Comparison of ENCODE assay signal across 1 cellular context in the genomic region with DNA sequence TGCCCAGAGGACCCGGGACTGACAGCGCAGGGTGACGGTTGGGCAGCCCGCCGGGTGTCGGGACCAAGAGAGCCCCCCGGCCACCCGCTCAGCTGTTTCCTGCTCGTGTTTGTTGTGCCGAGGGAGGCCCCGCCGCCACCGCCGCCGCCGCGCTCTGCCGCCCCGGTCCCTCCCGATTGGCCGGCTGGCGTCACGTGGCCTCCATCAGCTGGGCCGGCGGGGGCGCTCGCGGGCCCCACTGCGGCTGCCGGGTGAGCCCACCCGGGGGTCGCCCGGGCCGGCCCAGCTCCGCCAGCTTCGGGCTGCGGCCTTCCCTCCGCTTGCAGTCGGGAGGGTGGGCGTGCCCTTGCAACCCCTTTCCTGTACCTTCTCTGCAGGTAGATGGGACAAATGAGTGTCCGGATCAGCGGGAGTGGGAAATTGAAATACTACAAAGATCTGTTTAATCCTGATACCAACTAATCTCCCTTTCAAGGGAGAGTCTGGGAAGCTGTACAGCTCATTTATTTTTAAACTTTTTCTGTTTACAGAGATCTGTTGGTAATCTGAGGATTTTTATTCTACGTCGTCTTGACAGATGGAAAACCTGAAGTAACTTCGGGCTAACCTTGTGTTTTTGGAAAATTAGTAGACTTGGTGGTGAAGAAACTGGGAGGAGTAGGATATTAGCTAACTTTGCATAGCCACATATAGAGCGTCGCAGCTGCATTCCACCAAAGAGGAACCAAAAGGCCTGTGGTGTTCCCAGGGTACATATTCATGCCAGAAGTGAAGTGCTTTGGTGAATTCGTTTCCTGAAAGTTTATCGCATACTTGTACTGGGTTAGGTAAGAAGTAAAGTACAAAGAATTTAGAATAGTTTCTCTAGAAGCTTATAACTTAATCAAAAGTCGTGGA.
TF ChIP-seq lines count a peak whose summit lies in the region.

No MANE protein-coding gene starts in this region.

TF ChIP-seq in HepG2, 621 proteins besides CTCF, POLR2A, EP300 and RAD21 (continued from another document and continues in another):
- TF ChIP-seq, protein P1, sequence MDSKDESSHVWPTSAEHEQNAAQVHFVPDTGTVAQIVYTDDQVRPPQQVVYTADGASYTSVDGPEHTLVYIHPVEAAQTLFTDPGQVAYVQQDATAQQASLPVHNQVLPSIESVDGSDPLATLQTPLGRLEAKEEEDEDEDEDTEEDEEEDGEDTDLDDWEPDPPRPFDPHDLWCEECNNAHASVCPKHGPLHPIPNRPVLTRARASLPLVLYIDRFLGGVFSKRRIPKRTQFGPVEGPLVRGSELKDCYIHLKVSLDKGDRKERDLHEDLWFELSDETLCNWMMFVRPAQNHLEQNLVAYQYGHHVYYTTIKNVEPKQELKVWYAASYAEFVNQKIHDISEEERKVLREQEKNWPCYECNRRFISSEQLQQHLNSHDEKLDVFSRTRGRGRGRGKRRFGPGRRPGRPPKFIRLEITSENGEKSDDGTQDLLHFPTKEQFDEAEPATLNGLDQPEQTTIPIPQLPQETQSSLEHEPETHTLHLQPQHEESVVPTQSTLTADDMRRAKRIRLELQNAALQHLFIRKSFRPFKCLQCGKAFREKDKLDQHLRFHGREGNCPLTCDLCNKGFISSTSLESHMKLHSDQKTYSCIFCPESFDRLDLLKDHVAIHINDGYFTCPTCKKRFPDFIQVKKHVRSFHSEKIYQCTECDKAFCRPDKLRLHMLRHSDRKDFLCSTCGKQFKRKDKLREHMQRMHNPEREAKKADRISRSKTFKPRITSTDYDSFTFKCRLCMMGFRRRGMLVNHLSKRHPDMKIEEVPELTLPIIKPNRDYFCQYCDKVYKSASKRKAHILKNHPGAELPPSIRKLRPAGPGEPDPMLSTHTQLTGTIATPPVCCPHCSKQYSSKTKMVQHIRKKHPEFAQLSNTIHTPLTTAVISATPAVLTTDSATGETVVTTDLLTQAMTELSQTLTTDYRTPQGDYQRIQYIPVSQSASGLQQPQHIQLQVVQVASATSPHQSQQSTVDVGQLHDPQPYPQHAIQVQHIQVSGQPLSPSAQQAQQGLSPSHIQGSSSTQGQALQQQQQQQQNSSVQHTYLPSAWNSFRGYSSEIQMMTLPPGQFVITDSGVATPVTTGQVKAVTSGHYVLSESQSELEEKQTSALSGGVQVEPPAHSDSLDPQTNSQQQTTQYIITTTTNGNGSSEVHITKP (CRISPR knock-in tag; IDR thresholded peaks at IDR 0.05; ENCODE audit: low read depth) = no peak
- no peak for TF ChIP-seq ISL2 (CRISPR knock-in tag; IDR thresholded peaks at IDR 0.05)
- TF ChIP-seq CAMTA2 (CRISPR knock-in tag; IDR thresholded peaks at IDR 0.05; ENCODE audit: borderline replicate concordance) = no peak
- TF ChIP-seq, protein P2, sequence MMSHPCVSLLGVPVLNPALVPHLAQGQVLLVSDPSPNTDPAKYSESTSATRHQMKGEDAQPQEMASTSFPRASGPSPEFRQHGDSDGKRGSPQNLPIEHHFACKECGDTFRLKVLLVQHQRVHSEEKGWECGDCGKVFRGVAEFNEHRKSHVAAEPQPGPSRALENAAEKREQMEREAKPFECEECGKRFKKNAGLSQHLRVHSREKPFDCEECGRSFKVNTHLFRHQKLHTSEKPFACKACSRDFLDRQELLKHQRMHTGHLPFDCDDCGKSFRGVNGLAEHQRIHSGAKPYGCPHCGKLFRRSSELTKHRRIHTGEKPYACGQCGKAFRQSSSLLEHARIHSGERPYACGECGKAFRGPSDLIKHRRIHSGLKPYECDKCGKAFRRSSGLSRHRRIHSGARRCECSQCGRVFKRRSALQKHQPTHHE (CRISPR knock-in tag; IDR thresholded peaks at IDR 0.05; ENCODE audit: borderline replicate concordance) = no peak
- TF ChIP-seq ATF1 (CRISPR knock-in tag; IDR thresholded peaks at IDR 0.05) = no peak
- no peak for TF ChIP-seq ZEB1 (IDR thresholded peaks at IDR 0.05; ENCODE audit: insufficient replicate concordance, low read depth)
- no peak for TF ChIP-seq ZNF256 (CRISPR knock-in tag; conservative IDR thresholded peaks at IDR 0.05)
- no peak for TF ChIP-seq ZNF530 (CRISPR knock-in tag; IDR thresholded peaks at IDR 0.05; ENCODE audit: low read depth)
- TF ChIP-seq ZFY (CRISPR knock-in tag; IDR thresholded peaks at IDR 0.05) = peak; percentile 54
- no peak for TF ChIP-seq NFIC (IDR thresholded peaks at IDR 0.05; ENCODE audit: low read length)
- no peak for TF ChIP-seq CEBPB (IDR thresholded peaks at IDR 0.05; ENCODE audit: borderline replicate concordance, low read depth, low read length)
- no peak for TF ChIP-seq ZFP1 (CRISPR knock-in tag; IDR thresholded peaks at IDR 0.05)
- no peak for TF ChIP-seq ZFP82 (CRISPR knock-in tag; IDR thresholded peaks at IDR 0.05; ENCODE audit: borderline replicate concordance)
- TF ChIP-seq, protein P3, sequence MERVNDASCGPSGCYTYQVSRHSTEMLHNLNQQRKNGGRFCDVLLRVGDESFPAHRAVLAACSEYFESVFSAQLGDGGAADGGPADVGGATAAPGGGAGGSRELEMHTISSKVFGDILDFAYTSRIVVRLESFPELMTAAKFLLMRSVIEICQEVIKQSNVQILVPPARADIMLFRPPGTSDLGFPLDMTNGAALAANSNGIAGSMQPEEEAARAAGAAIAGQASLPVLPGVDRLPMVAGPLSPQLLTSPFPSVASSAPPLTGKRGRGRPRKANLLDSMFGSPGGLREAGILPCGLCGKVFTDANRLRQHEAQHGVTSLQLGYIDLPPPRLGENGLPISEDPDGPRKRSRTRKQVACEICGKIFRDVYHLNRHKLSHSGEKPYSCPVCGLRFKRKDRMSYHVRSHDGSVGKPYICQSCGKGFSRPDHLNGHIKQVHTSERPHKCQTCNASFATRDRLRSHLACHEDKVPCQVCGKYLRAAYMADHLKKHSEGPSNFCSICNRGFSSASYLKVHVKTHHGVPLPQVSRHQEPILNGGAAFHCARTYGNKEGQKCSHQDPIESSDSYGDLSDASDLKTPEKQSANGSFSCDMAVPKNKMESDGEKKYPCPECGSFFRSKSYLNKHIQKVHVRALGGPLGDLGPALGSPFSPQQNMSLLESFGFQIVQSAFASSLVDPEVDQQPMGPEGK (CRISPR knock-in tag; IDR thresholded peaks at IDR 0.05) = peak; percentile 75; the same call in 1 of the 2 replicates
- no peak for TF ChIP-seq NR2F1 (CRISPR knock-in tag; IDR thresholded peaks at IDR 0.05)
- TF ChIP-seq ZFX (CRISPR knock-in tag; IDR thresholded peaks at IDR 0.05; ENCODE audit: low read depth) = no peak; the same call in none of the 2 replicates
- TF ChIP-seq, protein P4, sequence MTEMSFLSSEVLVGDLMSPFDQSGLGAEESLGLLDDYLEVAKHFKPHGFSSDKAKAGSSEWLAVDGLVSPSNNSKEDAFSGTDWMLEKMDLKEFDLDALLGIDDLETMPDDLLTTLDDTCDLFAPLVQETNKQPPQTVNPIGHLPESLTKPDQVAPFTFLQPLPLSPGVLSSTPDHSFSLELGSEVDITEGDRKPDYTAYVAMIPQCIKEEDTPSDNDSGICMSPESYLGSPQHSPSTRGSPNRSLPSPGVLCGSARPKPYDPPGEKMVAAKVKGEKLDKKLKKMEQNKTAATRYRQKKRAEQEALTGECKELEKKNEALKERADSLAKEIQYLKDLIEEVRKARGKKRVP (CRISPR knock-in tag; IDR thresholded peaks at IDR 0.05) = no peak
- TF ChIP-seq, protein P5, sequence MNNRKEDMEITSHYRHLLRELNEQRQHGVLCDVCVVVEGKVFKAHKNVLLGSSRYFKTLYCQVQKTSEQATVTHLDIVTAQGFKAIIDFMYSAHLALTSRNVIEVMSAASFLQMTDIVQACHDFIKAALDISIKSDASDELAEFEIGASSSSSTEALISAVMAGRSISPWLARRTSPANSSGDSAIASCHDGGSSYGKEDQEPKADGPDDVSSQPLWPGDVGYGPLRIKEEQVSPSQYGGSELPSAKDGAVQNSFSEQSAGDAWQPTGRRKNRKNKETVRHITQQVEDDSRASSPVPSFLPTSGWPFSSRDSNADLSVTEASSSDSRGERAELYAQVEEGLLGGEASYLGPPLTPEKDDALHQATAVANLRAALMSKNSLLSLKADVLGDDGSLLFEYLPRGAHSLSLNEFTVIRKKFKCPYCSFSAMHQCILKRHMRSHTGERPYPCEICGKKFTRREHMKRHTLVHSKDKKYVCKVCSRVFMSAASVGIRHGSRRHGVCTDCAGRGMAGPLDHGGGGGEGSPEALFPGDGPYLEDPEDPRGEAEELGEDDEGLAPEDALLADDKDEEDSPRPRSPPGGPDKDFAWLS (CRISPR knock-in tag; IDR thresholded peaks at IDR 0.05; ENCODE audit: borderline replicate concordance) = no peak
- TF ChIP-seq, protein P6, sequence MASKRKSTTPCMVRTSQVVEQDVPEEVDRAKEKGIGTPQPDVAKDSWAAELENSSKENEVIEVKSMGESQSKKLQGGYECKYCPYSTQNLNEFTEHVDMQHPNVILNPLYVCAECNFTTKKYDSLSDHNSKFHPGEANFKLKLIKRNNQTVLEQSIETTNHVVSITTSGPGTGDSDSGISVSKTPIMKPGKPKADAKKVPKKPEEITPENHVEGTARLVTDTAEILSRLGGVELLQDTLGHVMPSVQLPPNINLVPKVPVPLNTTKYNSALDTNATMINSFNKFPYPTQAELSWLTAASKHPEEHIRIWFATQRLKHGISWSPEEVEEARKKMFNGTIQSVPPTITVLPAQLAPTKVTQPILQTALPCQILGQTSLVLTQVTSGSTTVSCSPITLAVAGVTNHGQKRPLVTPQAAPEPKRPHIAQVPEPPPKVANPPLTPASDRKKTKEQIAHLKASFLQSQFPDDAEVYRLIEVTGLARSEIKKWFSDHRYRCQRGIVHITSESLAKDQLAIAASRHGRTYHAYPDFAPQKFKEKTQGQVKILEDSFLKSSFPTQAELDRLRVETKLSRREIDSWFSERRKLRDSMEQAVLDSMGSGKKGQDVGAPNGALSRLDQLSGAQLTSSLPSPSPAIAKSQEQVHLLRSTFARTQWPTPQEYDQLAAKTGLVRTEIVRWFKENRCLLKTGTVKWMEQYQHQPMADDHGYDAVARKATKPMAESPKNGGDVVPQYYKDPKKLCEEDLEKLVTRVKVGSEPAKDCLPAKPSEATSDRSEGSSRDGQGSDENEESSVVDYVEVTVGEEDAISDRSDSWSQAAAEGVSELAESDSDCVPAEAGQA (IDR thresholded peaks at IDR 0.05; ENCODE audit: low read depth) = no peak
- TF ChIP-seq, protein P6 (CRISPR knock-in tag; IDR thresholded peaks at IDR 0.05; ENCODE audit: borderline replicate concordance) = no peak
- TF ChIP-seq ZNF614 (CRISPR knock-in tag; IDR thresholded peaks at IDR 0.05; ENCODE audit: borderline replicate concordance) = no peak
- TF ChIP-seq ZNF235 (CRISPR knock-in tag; IDR thresholded peaks at IDR 0.05; ENCODE audit: borderline replicate concordance) = no peak
- TF ChIP-seq, protein P7, sequence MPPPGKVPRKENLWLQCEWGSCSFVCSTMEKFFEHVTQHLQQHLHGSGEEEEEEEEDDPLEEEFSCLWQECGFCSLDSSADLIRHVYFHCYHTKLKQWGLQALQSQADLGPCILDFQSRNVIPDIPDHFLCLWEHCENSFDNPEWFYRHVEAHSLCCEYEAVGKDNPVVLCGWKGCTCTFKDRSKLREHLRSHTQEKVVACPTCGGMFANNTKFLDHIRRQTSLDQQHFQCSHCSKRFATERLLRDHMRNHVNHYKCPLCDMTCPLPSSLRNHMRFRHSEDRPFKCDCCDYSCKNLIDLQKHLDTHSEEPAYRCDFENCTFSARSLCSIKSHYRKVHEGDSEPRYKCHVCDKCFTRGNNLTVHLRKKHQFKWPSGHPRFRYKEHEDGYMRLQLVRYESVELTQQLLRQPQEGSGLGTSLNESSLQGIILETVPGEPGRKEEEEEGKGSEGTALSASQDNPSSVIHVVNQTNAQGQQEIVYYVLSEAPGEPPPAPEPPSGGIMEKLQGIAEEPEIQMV (CRISPR knock-in tag; IDR thresholded peaks at IDR 0.05; ENCODE audit: low read depth) = peak; percentile 52; the same call in 1 of the 2 replicates
- TF ChIP-seq FIP1L1 (IDR thresholded peaks at IDR 0.05; ENCODE audit: borderline replicate concordance, insufficient read depth, low read depth, low read length) = no peak
- TF ChIP-seq ZNF564 (CRISPR knock-in tag; IDR thresholded peaks at IDR 0.05) = no peak
- TF ChIP-seq NCOA2 (CRISPR knock-in tag; IDR thresholded peaks at IDR 0.05) = no peak
- no peak for TF ChIP-seq DR1 (CRISPR knock-in tag; IDR thresholded peaks at IDR 0.05)
- no peak for TF ChIP-seq SOX6 (IDR thresholded peaks at IDR 0.05)
- no peak for TF ChIP-seq SOX6 (CRISPR knock-in tag; IDR thresholded peaks at IDR 0.05)
- no peak for TF ChIP-seq KDM3A (CRISPR knock-in tag; IDR thresholded peaks at IDR 0.05; ENCODE audit: low read depth)
- no peak for TF ChIP-seq ZNF510 (CRISPR knock-in tag; IDR thresholded peaks at IDR 0.05; ENCODE audit: low read depth)
- TF ChIP-seq ZNF75D (CRISPR knock-in tag; IDR thresholded peaks at IDR 0.05; ENCODE audit: borderline replicate concordance) = no peak
- TF ChIP-seq, protein P8, sequence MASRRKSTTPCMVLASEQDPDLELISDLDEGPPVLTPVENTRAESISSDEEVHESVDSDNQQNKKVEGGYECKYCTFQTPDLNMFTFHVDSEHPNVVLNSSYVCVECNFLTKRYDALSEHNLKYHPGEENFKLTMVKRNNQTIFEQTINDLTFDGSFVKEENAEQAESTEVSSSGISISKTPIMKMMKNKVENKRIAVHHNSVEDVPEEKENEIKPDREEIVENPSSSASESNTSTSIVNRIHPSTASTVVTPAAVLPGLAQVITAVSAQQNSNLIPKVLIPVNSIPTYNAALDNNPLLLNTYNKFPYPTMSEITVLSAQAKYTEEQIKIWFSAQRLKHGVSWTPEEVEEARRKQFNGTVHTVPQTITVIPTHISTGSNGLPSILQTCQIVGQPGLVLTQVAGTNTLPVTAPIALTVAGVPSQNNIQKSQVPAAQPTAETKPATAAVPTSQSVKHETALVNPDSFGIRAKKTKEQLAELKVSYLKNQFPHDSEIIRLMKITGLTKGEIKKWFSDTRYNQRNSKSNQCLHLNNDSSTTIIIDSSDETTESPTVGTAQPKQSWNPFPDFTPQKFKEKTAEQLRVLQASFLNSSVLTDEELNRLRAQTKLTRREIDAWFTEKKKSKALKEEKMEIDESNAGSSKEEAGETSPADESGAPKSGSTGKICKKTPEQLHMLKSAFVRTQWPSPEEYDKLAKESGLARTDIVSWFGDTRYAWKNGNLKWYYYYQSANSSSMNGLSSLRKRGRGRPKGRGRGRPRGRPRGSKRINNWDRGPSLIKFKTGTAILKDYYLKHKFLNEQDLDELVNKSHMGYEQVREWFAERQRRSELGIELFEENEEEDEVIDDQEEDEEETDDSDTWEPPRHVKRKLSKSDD (CRISPR knock-in tag; IDR thresholded peaks at IDR 0.05; ENCODE audit: low read depth) = no peak
- no peak for TF ChIP-seq U2AF2 (IDR thresholded peaks at IDR 0.05; ENCODE audit: low read depth, low read length)
